9 cellular contexts compared by ENCODE assay signal in the genomic region with DNA sequence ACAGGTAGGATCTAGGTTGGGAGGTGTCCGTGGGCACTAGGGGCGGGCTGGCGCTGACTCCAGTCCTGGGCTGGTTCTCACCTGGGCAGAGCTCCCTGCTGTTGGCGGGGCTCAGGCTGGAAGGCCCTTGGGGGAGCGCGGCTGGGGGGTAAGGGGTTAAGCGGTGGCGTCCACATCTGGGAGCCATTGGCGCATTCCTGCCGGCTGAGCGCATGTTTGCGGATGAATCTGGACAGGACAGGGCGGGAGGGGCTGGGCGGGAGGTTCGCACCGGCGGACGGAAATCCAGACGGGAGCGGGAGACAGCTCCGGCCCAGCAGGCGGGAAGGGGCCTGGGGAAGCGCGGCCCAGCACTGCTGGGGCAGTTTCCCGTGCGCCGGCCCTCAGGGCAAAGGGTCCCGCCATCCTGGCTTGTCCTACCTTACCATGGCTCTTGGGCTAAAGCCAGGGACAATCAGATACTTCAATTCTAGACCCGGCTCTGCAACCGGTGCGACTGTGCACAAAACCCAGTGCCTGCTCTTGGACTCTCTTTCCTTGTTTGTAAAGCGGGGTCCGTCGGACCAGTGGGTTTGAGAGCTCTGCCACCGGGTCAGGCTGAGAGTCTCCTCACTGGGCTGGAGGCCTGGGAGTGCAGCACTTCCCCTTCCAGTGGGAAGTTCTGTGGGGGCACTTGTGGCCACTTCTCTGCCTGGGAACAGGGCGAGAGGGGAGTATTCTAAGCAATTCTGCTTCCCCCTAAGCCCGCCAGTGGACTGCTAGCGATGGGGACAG. TPM values are rescaled to one million over a fixed set of nuclear protein-coding genes. Genes with fewer than 3 reads are reported as not detected.
DNase-seq lines count a peak whose midpoint lies in the region; ATAC-seq, FAIRE-seq and TF ChIP-seq lines count a peak whose summit lies in the region.
"Had no signal": no experiment of that assay in that cellular context is flagged by ENCODE, and none has a peak within 500 bp of the region (broad histone marks: within the 10 kb centered on the region; RNA-seq: fewer than 3 reads in every experiment).

No MANE protein-coding gene starts in this region.

- no peak for FAIRE-seq in GM19239 (lab: Jason Lieb, UNC)

- no peak for ATAC-seq in activated T-helper 17 cell treated with anti-CD3 and anti-CD28 coated beads, Interleukin-2, amount 50 U/mL, for 72 hours (replicated peaks)
- ATAC-seq in right cardiac atrium = peak; percentile 12 to 24

- no peak for TF ChIP-seq CTCF in AG04449 (IDR thresholded peaks at IDR 0.05; ENCODE audit: insufficient read depth, low read length, missing control alignments)
- TF ChIP-seq CTCF in HEK293 (tag by site-specific recombination; IDR thresholded peaks at IDR 0.05) = no peak

- H3K36me3 Mint-ChIP-seq in activated T-helper 17 cell treated with anti-CD3 and anti-CD28 coated beads, Interleukin-2, amount 50 U/mL, for 72 hours (ENCODE audit: low read depth) = peaks cover 34% of the 10 kb centered on the region

- CTCF ChIA-PET in AG04449 (lab: Yijun Ruan, JAX) (interaction anchor here (0.6 to 4.0 kb wide), 21 partner anchors 11 to 308 kb away, joined by 3 to 110 read pairs (median 4); a partner anchor contains a TSS), HEK293 (lab: Yijun Ruan, JAX) (interaction anchor here (0.6 to 6.0 kb wide), 24 partner anchors 9 to 683 kb away, joined by 3 to 85 read pairs (median 4); a partner anchor contains a TSS)

- no peaks in the 10 kb centered on the region for H3K27me3 ChIP-seq in right cardiac atrium (ENCODE audit: control insufficient read depth, insufficient read depth)

- no peaks in the 10 kb centered on the region for H3K9me3 Mint-ChIP-seq in activated T-helper 17 cell treated with anti-CD3 and anti-CD28 coated beads, Interleukin-2, amount 50 U/mL, for 72 hours

- peak overlapping the region; percentile 20; the same call in 1 of the 2 replicates for H3K27ac ChIP-seq in HEK293 (ENCODE audit: extremely low read depth, low read depth, low read length)
- peak overlapping the region; percentile 97 for H3K27ac ChIP-seq in right cardiac atrium (ENCODE audit: low read length)

- no peaks in the 10 kb centered on the region for H3K9me3 ChIP-seq in HEK293 (ENCODE audit: control insufficient read depth, insufficient read depth, low read depth, low read length)
- no peaks in the 10 kb centered on the region for H3K9me3 ChIP-seq in right cardiac atrium (ENCODE audit: control insufficient read depth, low read length)

- no peak for DNase-seq in AG04449 (ENCODE audit: low read depth, low spot score)
- DNase-seq in right cardiac atrium = peak; percentile 73 to 89 (median 88)
- DNase-seq in retina = peak; percentile 81
- DNase-seq in NCI-H82 treated with DMSO at 0.1 percent for 48 hours (lab: John Stamatoyannopoulos, UW; ENCODE audit: unreplicated experiment) = no peak
- DNase-seq in dedifferentiated amniotic fluid mesenchymal stem cell (ENCODE audit: extremely low spot score) = no peak
- DNase-seq in GM19239 (ENCODE audit: insufficient read length, low spot score) = no peak

- intact Hi-C loops in right cardiac atrium (cut with DNase I) = no loop called here

- whole genome bisulfite sequencing in right cardiac atrium = 13% methylated on average over 38 of the region's 38 CpGs

- POLR2A ChIA-PET in AG04449 (lab: Yijun Ruan, JAX) = interaction anchor here (0.6 to 4.3 kb wide), 5 partner anchors 12 to 1579 kb away, joined by 3 to 35 read pairs (median 3); no protein-coding TSS in a partner anchor
- POLR2A ChIA-PET in HEK293 (lab: Yijun Ruan, JAX) = interaction anchor here (0.5 to 4.0 kb wide), 19 partner anchors 10 to 317 kb away, joined by 3 to 43 read pairs (median 6); a partner anchor contains a TSS

- no peaks in the 10 kb centered on the region for H3K27me3 Mint-ChIP-seq in activated T-helper 17 cell treated with anti-CD3 and anti-CD28 coated beads, Interleukin-2, amount 50 U/mL, for 72 hours

- no peak overlapping the region for H3K27ac Mint-ChIP-seq in activated T-helper 17 cell treated with anti-CD3 and anti-CD28 coated beads, Interleukin-2, amount 50 U/mL, for 72 hours

- H3K4me1 ChIP-seq in HEK293 (ENCODE audit: control insufficient read depth, insufficient read depth, low read length) = peaks cover 33% of the 10 kb centered on the region
- H3K4me1 ChIP-seq in right cardiac atrium (ENCODE audit: control insufficient read depth, insufficient read depth, low read length) = peaks cover 49% of the 10 kb centered on the region

- H3K4me1 Mint-ChIP-seq in activated T-helper 17 cell treated with anti-CD3 and anti-CD28 coated beads, Interleukin-2, amount 50 U/mL, for 72 hours = peaks cover 54% of the 10 kb centered on the region

- peak overlapping the region; percentile 60 for H3K4me3 ChIP-seq in AG04449 (ENCODE audit: low read depth, low read length)
- peak overlapping the region; percentile 18 for H3K4me3 ChIP-seq in HEK293 (ENCODE audit: low read depth, low read length)
- H3K4me3 ChIP-seq in right cardiac atrium (ENCODE audit: low read length) = peak overlapping the region; percentile 41

- H3K4me3 Mint-ChIP-seq in activated T-helper 17 cell treated with anti-CD3 and anti-CD28 coated beads, Interleukin-2, amount 50 U/mL, for 72 hours = peak overlapping the region; percentile 98

- no peaks in the 10 kb centered on the region for H3K36me3 ChIP-seq in HEK293 (ENCODE audit: control insufficient read depth in 2 of 2, insufficient read depth in 1 of 2, low read length in 2 of 2)

TF ChIP-seq in HEK293, 187 proteins besides CTCF, POLR2A, EP300 and RAD21 (continues in another document):
- TF ChIP-seq ZNF114 (tag by site-specific recombination; IDR thresholded peaks at IDR 0.05) = no peak
- TF ChIP-seq ZNF202 (tag by site-specific recombination; IDR thresholded peaks at IDR 0.05; ENCODE audit: borderline replicate concordance) = no peak
- no peak for TF ChIP-seq ZNF707 (tag by site-specific recombination; IDR thresholded peaks at IDR 0.05)
- no peak for TF ChIP-seq ZNF670 (tag by site-specific recombination; IDR thresholded peaks at IDR 0.05; ENCODE audit: low read depth)
- no peak for TF ChIP-seq YY1 (tag by site-specific recombination; IDR thresholded peaks at IDR 0.05)
- TF ChIP-seq ZNF214 (tag by site-specific recombination; IDR thresholded peaks at IDR 0.05; ENCODE audit: borderline replicate concordance) = no peak
- peak; percentile 47; the same call in 1 of the 2 replicates for TF ChIP-seq ZNF501 (tag by site-specific recombination; IDR thresholded peaks at IDR 0.05)
- TF ChIP-seq, protein P1, sequence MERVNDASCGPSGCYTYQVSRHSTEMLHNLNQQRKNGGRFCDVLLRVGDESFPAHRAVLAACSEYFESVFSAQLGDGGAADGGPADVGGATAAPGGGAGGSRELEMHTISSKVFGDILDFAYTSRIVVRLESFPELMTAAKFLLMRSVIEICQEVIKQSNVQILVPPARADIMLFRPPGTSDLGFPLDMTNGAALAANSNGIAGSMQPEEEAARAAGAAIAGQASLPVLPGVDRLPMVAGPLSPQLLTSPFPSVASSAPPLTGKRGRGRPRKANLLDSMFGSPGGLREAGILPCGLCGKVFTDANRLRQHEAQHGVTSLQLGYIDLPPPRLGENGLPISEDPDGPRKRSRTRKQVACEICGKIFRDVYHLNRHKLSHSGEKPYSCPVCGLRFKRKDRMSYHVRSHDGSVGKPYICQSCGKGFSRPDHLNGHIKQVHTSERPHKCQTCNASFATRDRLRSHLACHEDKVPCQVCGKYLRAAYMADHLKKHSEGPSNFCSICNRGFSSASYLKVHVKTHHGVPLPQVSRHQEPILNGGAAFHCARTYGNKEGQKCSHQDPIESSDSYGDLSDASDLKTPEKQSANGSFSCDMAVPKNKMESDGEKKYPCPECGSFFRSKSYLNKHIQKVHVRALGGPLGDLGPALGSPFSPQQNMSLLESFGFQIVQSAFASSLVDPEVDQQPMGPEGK (tag by site-specific recombination; IDR thresholded peaks at IDR 0.05) = peak; percentile 87
- TF ChIP-seq ZNF768 (tag by site-specific recombination; IDR thresholded peaks at IDR 0.05) = no peak; the same call in 1 of the 2 replicates
- TF ChIP-seq, protein P2, sequence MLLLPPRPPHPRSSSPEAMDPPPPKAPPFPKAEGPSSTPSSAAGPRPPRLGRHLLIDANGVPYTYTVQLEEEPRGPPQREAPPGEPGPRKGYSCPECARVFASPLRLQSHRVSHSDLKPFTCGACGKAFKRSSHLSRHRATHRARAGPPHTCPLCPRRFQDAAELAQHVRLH (tag by site-specific recombination; IDR thresholded peaks at IDR 0.05) = no peak
- no peak for TF ChIP-seq ZNF184 (tag by site-specific recombination; IDR thresholded peaks at IDR 0.05)
- TF ChIP-seq KLF10 (tag by site-specific recombination; IDR thresholded peaks at IDR 0.05) = peak; percentile 44; the same call in 1 of the 2 replicates

RNA-seq across cellular contexts. Expression of a gene that starts 7.8 kb away (rescaled TPM):
- total RNA-seq in activated T-helper 17 cell treated with anti-CD3 and anti-CD28 coated beads, Interleukin-2, amount 50 U/mL, for 72 hours = 10 to 100 TPM; 43.7 to 61.9 TPM
- total RNA-seq in right cardiac atrium = 10 to 100 TPM; 26.2 to 39.0 (median 29.1) TPM
- 28.3 TPM for polyA plus RNA-seq in right cardiac atrium

RNA-seq across cellular contexts. Expression of a gene that starts 29.1 kb away (rescaled TPM):
- 100 to 1,000 TPM in 1 of 2 donors, 10 to 100 TPM in 1; 60.9 to 101 TPM for total RNA-seq in activated T-helper 17 cell treated with anti-CD3 and anti-CD28 coated beads, Interleukin-2, amount 50 U/mL, for 72 hours
- total RNA-seq in right cardiac atrium = 1 to 10 TPM; 1.0 to 1.8 (median 1.3) TPM
- polyA plus RNA-seq in right cardiac atrium = 0.36 TPM

RNA-seq across cellular contexts. Expression of a gene that starts 47.8 kb away (rescaled TPM):
- total RNA-seq in activated T-helper 17 cell treated with anti-CD3 and anti-CD28 coated beads, Interleukin-2, amount 50 U/mL, for 72 hours = not detected
- 1 to 10 TPM in 1 of 4 donors, under 1 TPM in 3; 0.74 to 1.4 (median 0.86) TPM for total RNA-seq in right cardiac atrium
- polyA plus RNA-seq in right cardiac atrium = 0.27 TPM
- total RNA-seq: lower leg skin had no signal

Comparison
In these comparisons a context has a peak if more than half of its experiments do, and no peak if none do; other contexts are left out.
1. DNase-seq: peak in right cardiac atrium (3 of 3) and retina (single experiment); none in AG04449 (single experiment), NCI-H82 treated with DMSO at 0.1 percent for 48 hours (single experiment), dedifferentiated amniotic fluid mesenchymal stem cell (single experiment) and GM19239 (single experiment).
2. RNA of a gene that starts 29.1 kb away (total RNA-seq): 60.9 to 101 TPM in activated T-helper 17 cell treated with anti-CD3 and anti-CD28 coated beads, Interleukin-2, amount 50 U/mL, for 72 hours; 1.0 to 1.8 TPM in right cardiac atrium; every median in the first group is over 10 times any median in the second.
3. Peak in every context shown above with its lines, with median percentiles within 50 percentile points of each other: H3K4me3 ChIP-seq.